ENCODE assay signal across 17 cellular contexts in the genomic region with DNA sequence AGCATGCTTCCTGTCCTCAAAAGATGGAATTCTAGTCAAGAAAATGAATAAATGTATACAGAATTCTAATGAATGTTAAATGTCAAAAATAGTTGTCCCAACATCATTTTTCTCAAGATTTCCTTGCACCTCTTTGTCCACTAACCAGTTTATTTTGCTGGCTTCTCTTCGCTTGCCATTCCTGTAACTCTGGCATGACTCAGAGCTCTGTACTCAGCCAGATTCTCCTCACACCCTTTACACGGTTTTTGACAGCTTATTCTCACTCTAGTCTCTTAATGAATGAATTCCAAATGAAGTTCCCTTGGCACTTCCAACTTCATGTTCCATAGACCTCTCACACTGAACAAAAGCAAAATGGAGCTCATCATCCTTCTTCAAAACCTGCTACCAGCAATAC.
DNase-seq lines count a peak whose midpoint lies in the region; ATAC-seq, FAIRE-seq and TF ChIP-seq lines count a peak whose summit lies in the region.
"Had no signal": no experiment of that assay in that cellular context is flagged by ENCODE, and none has a peak within 500 bp of the region (broad histone marks: within the 10 kb centered on the region; RNA-seq: fewer than 3 reads in every experiment).

No MANE protein-coding gene starts in this region.

- TF ChIP-seq CTCF in bronchial epithelial cell (IDR thresholded peaks at IDR 0.05; ENCODE audit: insufficient read depth, low read length, severe bottlenecking) (no peak), foreskin keratinocyte (conservative IDR thresholded peaks at IDR 0.05) (no peak)

- in situ Hi-C loops in HAP-1 (cut with MboI; ENCODE audit: low sequenced_read_pairs): no loop called here

- H3K4me3 ChIP-seq in bronchial epithelial cell (ENCODE audit: low read depth, low read length) (no peak overlapping the region), HAP-1 (no peak overlapping the region)

- DNase-seq in AG20443 (ENCODE audit: low spot score) (peak; percentile 32), HT1080 (ENCODE audit: low read depth) (peak; percentile 3), bronchial epithelial cell (ENCODE audit: low read depth) (peak; percentile 11), foreskin keratinocyte (peak in 1 of 2 donors; percentile 29), Kasumi-1 (lab: John Stamatoyannopoulos, UW) (no peak), HAP-1 (ENCODE audit: low spot score in 2 of 2) (no peak), NCI-H1105 treated with DMSO at 0.1 percent for 48 hours (lab: John Stamatoyannopoulos, UW) (no peak), NCI-H1092 (lab: John Stamatoyannopoulos, UW) (no peak)
- DNase-seq: CD8-positive, alpha-beta T cell; DMS79 treated with DMSO at 0.1 percent for 48 hours; NCI-H1092 treated with DMSO at 0.1 percent for 48 hours; NCI-H1694 treated with DMSO at 0.1 percent for 48 hours; NCI-H446; Right ventricle myocardium superior had no signal

- no peak overlapping the region for H3K27ac ChIP-seq in foreskin keratinocyte

- no peaks in the 10 kb centered on the region for H3K9me3 ChIP-seq in HAP-1

- H3K27me3 ChIP-seq in bronchial epithelial cell (ENCODE audit: control insufficient read depth, insufficient read depth, low read length) (no peaks in the 10 kb centered on the region), foreskin keratinocyte (no peaks in the 10 kb centered on the region), HAP-1 (ENCODE audit: low read depth) (no peaks in the 10 kb centered on the region)

- ATAC-seq in foreskin keratinocyte: peak; percentile 68
- ATAC-seq: CD8-positive, alpha-beta T cell; SK-N-SH treated with all-trans-retinoic acid at 6 μM for 48 hours had no signal

- H3K4me1 ChIP-seq in foreskin keratinocyte (peaks cover 16% of the 10 kb centered on the region), HAP-1 (no peaks in the 10 kb centered on the region)

- no peak for FAIRE-seq in bronchial epithelial cell (lab: Jason Lieb, UNC)
- FAIRE-seq: D721Med, H54 had no signal

- no peaks in the 10 kb centered on the region for H3K36me3 ChIP-seq in bronchial epithelial cell (ENCODE audit: control insufficient read depth, insufficient read depth, low read length)
- H3K36me3 ChIP-seq in HAP-1 (replicated peaks): no peaks in the 10 kb centered on the region

Comparison
In these comparisons a context has a peak if more than half of its experiments do, and no peak if none do; other contexts are left out.
1. DNase-seq: peak in AG20443 (single experiment), HT1080 (single experiment) and bronchial epithelial cell (single experiment); none in Kasumi-1 (0 of 2), HAP-1 (0 of 2), NCI-H1105 treated with DMSO at 0.1 percent for 48 hours (single experiment) and NCI-H1092 (single experiment).